8 cellular contexts compared by ENCODE assay signal in the genomic region with DNA sequence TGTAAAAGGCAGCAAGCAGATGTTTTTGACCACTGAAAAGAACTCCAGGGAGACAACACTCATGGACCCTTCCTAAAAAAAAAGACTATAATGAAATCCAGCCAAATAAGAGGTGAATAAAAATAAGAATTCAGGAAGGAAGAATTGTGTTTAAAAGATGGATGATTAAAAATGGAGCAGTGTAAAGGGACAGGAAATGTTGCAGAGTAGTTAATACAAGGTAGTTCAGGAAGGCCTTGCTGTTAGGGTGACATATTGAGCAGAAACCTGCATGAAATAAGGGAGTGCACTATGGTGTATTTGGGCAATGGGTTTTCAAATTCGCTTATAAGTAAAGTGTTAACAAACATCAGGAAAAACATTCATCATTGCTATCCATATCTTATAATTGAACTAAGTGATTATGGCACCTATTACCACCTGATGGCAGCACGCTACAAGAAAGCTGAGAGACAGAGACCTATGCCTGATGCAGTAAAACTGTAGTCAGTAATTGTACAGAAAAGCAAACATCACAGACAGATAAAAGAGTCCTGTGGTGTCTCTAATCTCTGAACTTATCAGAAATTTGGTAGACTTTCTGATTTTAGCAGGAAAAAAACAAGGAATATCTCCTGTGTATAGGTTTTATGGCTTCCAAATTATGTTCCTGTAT. TPM values are rescaled to one million over a fixed set of nuclear protein-coding genes. Genes with fewer than 3 reads are reported as not detected.
A peak's percentile ranks its signal among the peaks of the same experiment; 100 is the strongest.
DNase-seq lines count a peak whose midpoint lies in the region; ATAC-seq, FAIRE-seq and TF ChIP-seq lines count a peak whose summit lies in the region.

No MANE protein-coding gene starts in this region.

- POLR2A ChIA-PET in BJ (lab: Charles Lee) = no interaction called here

- H3K36me3 ChIP-seq in BJ (ENCODE audit: control insufficient read depth, insufficient read depth, low read length) (no peaks in the 10 kb centered on the region), testis (ENCODE audit: low read depth, missing control alignments) (no peaks in the 10 kb centered on the region)

- no peaks in the 10 kb centered on the region for H3K4me1 ChIP-seq in right cardiac atrium (ENCODE audit: control insufficient read depth, insufficient read depth, low read length)
- H3K4me1 ChIP-seq in testis = no peaks in the 10 kb centered on the region

- WGBS in right cardiac atrium = 14% methylated on average over 2 of the region's 2 CpGs
- WGBS in testis, 2 donors = 40 to 49% methylated on average over 2 of the region's 2 CpGs

- H3K27me3 ChIP-seq in BJ (ENCODE audit: control insufficient read depth, insufficient read depth, low read length) (no peaks in the 10 kb centered on the region; the same call in none of the 2 replicates), right cardiac atrium (ENCODE audit: control insufficient read depth, insufficient read depth) (no peaks in the 10 kb centered on the region), testis (no peaks in the 10 kb centered on the region)

- TF ChIP-seq POLR2A in testis (IDR thresholded peaks at IDR 0.05) = no peak

- H3K9me3 ChIP-seq in right cardiac atrium (ENCODE audit: control insufficient read depth, low read length) (no peaks in the 10 kb centered on the region), testis (no peaks in the 10 kb centered on the region)

- TF ChIP-seq CTCF in BJ (IDR thresholded peaks at IDR 0.05; ENCODE audit: insufficient read depth, low read depth, low read length) (peak; percentile 34), testis (IDR thresholded peaks at IDR 0.05) (peak in 1 of 3 experiments; percentile 18)

- FAIRE-seq in GM18507 (lab: Jason Lieb, UNC) = peak; percentile 81

- DNase-seq in BJ (ENCODE audit: low read depth) = no peak
- no peak for DNase-seq in GM18507 (ENCODE audit: extremely low spot score, insufficient read length, low read depth)
- DNase-seq in NCI-H446 (lab: John Stamatoyannopoulos, UW) = peak; percentile 20 to 61
- DNase-seq in activated CD4-positive, alpha-beta T cell treated with anti-CD3 and anti-CD28 coated beads, Interleukin-2, amount 50 U/mL, for 48 hours = peak; percentile 10 to 34
- no peak for DNase-seq in right cardiac atrium
- DNase-seq in testis = peak; percentile 40
- DNase-seq in NK-92 treated with Interleukin-12 subunit alpha and Interleukin-12 subunit beta, amount 100 ng/mL, for 24 hours (lab: John Stamatoyannopoulos, UW) = no peak

- H3K4me3 ChIP-seq in BJ (ENCODE audit: low read depth, low read length) (no peak overlapping the region), right cardiac atrium (ENCODE audit: low read length) (no peak overlapping the region), testis (no peak overlapping the region)

- intact Hi-C loops in right cardiac atrium (cut with DNase I) = no loop called here
- intact Hi-C loops in testis (cut with DNase I; ENCODE audit: low total_unique reads) = no loop called here

- H3K27ac ChIP-seq in right cardiac atrium (ENCODE audit: low read length) = no peak overlapping the region
- H3K27ac ChIP-seq in testis = no peak overlapping the region

- CTCF ChIA-PET in BJ (lab: Yijun Ruan, JAX) = interaction anchor here (0.6 to 1.4 kb wide), 2 partner anchors 151 to 249 kb away, joined by 3 read pairs; no protein-coding TSS in a partner anchor

- ATAC-seq in HG03432 (IDR thresholded peaks at IDR 0.05; ENCODE audit: unreplicated experiment) (peak; percentile 69), right cardiac atrium (peak; percentile 34 to 48)

RNA-seq across cellular contexts. Expression of gene DBR1, which starts 5.8 kb away (rescaled TPM):
- polyA plus RNA-seq in BJ (2011; rRNA removed) (6.0 and 7.1 TPM in 2 replicates), right cardiac atrium (5.8 TPM), testis (ENCODE audit: insufficient read depth, low read depth, low replicate concordance) (6.5 TPM)
- polyA minus RNA-seq in BJ (2011; rRNA and poly(A)+ RNA removed) = 3.3 and 3.6 TPM in 2 replicates
- total RNA-seq in right cardiac atrium (10 to 100 TPM in 2 of 4 donors, 1 to 10 TPM in 2; 7.7 to 11.0 (median 9.7) TPM), testis (1 to 10 TPM; 6.9 to 8.1 TPM)

RNA-seq across cellular contexts. Expression of gene ARMC8, which starts 6.6 kb away (rescaled TPM):
- polyA plus RNA-seq in BJ (2011; rRNA removed) = 52.7 and 53.5 TPM in 2 replicates
- 87.7 and 114 TPM in 2 replicates for polyA minus RNA-seq in BJ (2011; rRNA and poly(A)+ RNA removed)
- total RNA-seq in right cardiac atrium = 10 to 100 TPM; 32.9 to 48.6 (median 35.9) TPM
- polyA plus RNA-seq in right cardiac atrium = 14.3 TPM
- total RNA-seq in testis = 10 to 100 TPM; 53.4 to 57.2 TPM
- 39.5 TPM for polyA plus RNA-seq in testis (ENCODE audit: insufficient read depth, low read depth, low replicate concordance)

RNA-seq across cellular contexts. Expression of gene A4GNT, which starts 48.3 kb away (rescaled TPM):
- not detected in 2 replicates for polyA plus RNA-seq in BJ (2011; rRNA removed)
- not detected in 2 replicates for polyA minus RNA-seq in BJ (2011; rRNA and poly(A)+ RNA removed)
- not detected for total RNA-seq in right cardiac atrium
- not detected for polyA plus RNA-seq in right cardiac atrium
- not detected for total RNA-seq in testis
- polyA plus RNA-seq in testis (ENCODE audit: insufficient read depth, low read depth, low replicate concordance) = not detected

Comparison
In these comparisons a context has a peak if more than half of its experiments do, and no peak if none do; other contexts are left out.
1. DNase-seq: peak in NCI-H446 (2 of 2), activated CD4-positive, alpha-beta T cell treated with anti-CD3 and anti-CD28 coated beads, Interleukin-2, amount 50 U/mL, for 48 hours (2 of 2) and testis (single experiment); none in BJ (single experiment), GM18507 (single experiment), right cardiac atrium (0 of 3) and NK-92 treated with Interleukin-12 subunit alpha and Interleukin-12 subunit beta, amount 100 ng/mL, for 24 hours (single experiment).